8 cellular contexts compared by ENCODE assay signal in genomic region chr12:46387697-46388096, GRCh38. TPM values are rescaled to one million over a fixed set of nuclear protein-coding genes. Genes with fewer than 3 reads are reported as not detected.
DNase-seq lines count a peak whose midpoint lies in the region; ATAC-seq, FAIRE-seq and TF ChIP-seq lines count a peak whose summit lies in the region.

No MANE protein-coding gene starts in this region.

- no peak for FAIRE-seq in GM12878 (lab: Jason Lieb, UNC)

- H3K27ac ChIP-seq in GM12878 (ENCODE audit: control insufficient read depth, insufficient read depth) (peak overlapping the region; percentile 89), prostate gland (peak overlapping the region; percentile 33 to 74)

- H3K9ac ChIP-seq in GM12878 (ENCODE audit: control insufficient read depth, insufficient read depth, low read length): peak overlapping the region; percentile 24; the same call in 1 of the 2 replicates

- H2AFZ ChIP-seq in GM12878 (ENCODE audit: control insufficient read depth, low read depth, low read length): peak overlapping the region; percentile 11

- no peaks in the 10 kb centered on the region for H4K20me1 ChIP-seq in GM12878 (ENCODE audit: control insufficient read depth, insufficient read depth)

- RAD21 ChIA-PET in GM12878 (lab: Charles Lee; ENCODE audit: unreplicated experiment): interaction anchor here (0.8 to 3.9 kb wide), 14 partner anchors 11 to 263 kb away, joined by 3 to 25 read pairs (median 5); partner anchors contain the start of gene SLC38A2

- in situ Hi-C loops in GM12878 (cut with MboI): loop anchor here (10.0 kb wide), 1 partner anchor 403 kb away; no protein-coding TSS in a partner anchor

- TF ChIP-seq POLR2A in GM12878 (IDR thresholded peaks at IDR 0.05; ENCODE audit: low read depth, low read length) (no peak), prostate gland (IDR thresholded peaks at IDR 0.05) (no peak)

- under 1% methylated on average over 7 of the region's 7 CpGs for WGBS in GM12878 (ENCODE audit: insufficient coverage, insufficient replicate concordance, low lambda C conversion rate, missing lambda C conversion rate)
- WGBS in prostate gland: 94% methylated on average over 7 of the region's 7 CpGs

- DNase-seq in Daoy (ENCODE audit: low read depth): peak; percentile 57
- DNase-seq in GM12878 (ENCODE audit: low read depth, low spot score): no peak
- DNase-seq in prostate gland (ENCODE audit: low spot score): no peak
- no peak for DNase-seq in NCI-H146 (lab: John Stamatoyannopoulos, UW)
- DNase-seq in germinal center (ENCODE audit: low spot score): no peak
- DNase-seq in NCI-H524 treated with DMSO at 0.1 percent for 48 hours (lab: John Stamatoyannopoulos, UW): no peak

- SMC1A ChIA-PET in GM12878 (lab: Charles Lee; ENCODE audit: uncharacterized antibody, unreplicated experiment): interaction anchor here (0.6 to 4.0 kb wide), 21 partner anchors 11 to 286 kb away, joined by 3 to 30 read pairs (median 4); partner anchors contain the start of gene SLC38A1

- POLR2A ChIA-PET in GM12878 (lab: Charles Lee): interaction anchor here (0.6 to 2.6 kb wide), 13 partner anchors 8 to 211 kb away, joined by 3 to 12 read pairs (median 3); no protein-coding TSS in a partner anchor

- no peak for TF ChIP-seq RAD21 in GM12878 (IDR thresholded peaks at IDR 0.05; ENCODE audit: insufficient read depth, low read depth, low read length)

- intact Hi-C loops in GM12878 (cut with micrococcal nuclease; ENCODE audit: unreplicated experiment): loop anchor here (1.0 to 5.0 kb wide), 5 partner anchors 86 to 395 kb away; partner anchors contain the start of genes SCAF11 and SLC38A1
- intact Hi-C loops in prostate gland (cut with DNase I): loop anchor here (2.0 kb wide), 1 partner anchor 169 kb away; no protein-coding TSS in a partner anchor

- no peak for TF ChIP-seq CTCF in GM12878 (IDR thresholded peaks at IDR 0.05 in 2 of 3, conservative IDR thresholded peaks at IDR 0.05 in 1 of 3; ENCODE audit: control insufficient read depth in 2 of 3, extremely low read depth in 1 of 3, insufficient read depth in 1 of 3, low read depth in 3 of 3, low read length in 3 of 3)
- no peak for TF ChIP-seq CTCF in prostate gland (IDR thresholded peaks at IDR 0.05)

- ATAC-seq in HG02610 (IDR thresholded peaks at IDR 0.05; ENCODE audit: unreplicated experiment): peak; percentile 23
- peak; percentile 37 for ATAC-seq in GM12878
- ATAC-seq in HG03457 (IDR thresholded peaks at IDR 0.05; ENCODE audit: unreplicated experiment): no peak

- H3K4me3 ChIP-seq in GM12878 (peak overlapping the region; percentile 49), prostate gland (no peak overlapping the region)

- peak overlapping the region; percentile 99 for H3K4me2 ChIP-seq in GM12878 (ENCODE audit: control insufficient read depth, insufficient read depth)

- H3K4me1 ChIP-seq in GM12878 (ENCODE audit: control insufficient read depth, insufficient read depth, low read length): peaks cover 50% of the 10 kb centered on the region
- peaks cover 5% of the 10 kb centered on the region for H3K4me1 ChIP-seq in prostate gland (replicated peaks)

- BruUV-seq in GM12878 (replicated peaks; lab: Mats Ljungman, UMichigan): no TSS peak

- peaks cover 47% of the 10 kb centered on the region for H3K79me2 ChIP-seq in GM12878 (ENCODE audit: control insufficient read depth, insufficient read depth, low read length)

- TF ChIP-seq EP300 in GM12878 (IDR thresholded peaks at IDR 0.05; ENCODE audit: borderline replicate concordance in 1 of 2, control insufficient read depth in 1 of 2, low read depth in 2 of 2, low read length in 2 of 2): no peak

- no peaks in the 10 kb centered on the region for H3K9me3 ChIP-seq in GM12878 (replicated peaks; ENCODE audit: control insufficient read depth, insufficient read depth, low read length)
- no peaks in the 10 kb centered on the region for H3K9me3 ChIP-seq in prostate gland

- H3K36me3 ChIP-seq in GM12878 (ENCODE audit: control insufficient read depth in 2 of 2, insufficient read depth in 2 of 2, low read length in 1 of 2) (0 out of 4 replicates have a peak, but pooled peaks cover 0 to 3% of the 10 kb centered on the region in 2 experiments), prostate gland (no peaks in the 10 kb centered on the region)

- H3K27me3 ChIP-seq in GM12878 (replicated peaks in 1 of 2; ENCODE audit: control insufficient read depth in 2 of 2, insufficient read depth in 2 of 2, low read length in 1 of 2) (no peaks in the 10 kb centered on the region), prostate gland (replicated peaks; ENCODE audit: insufficient read depth) (no peaks in the 10 kb centered on the region)

- CTCF ChIA-PET in GM12878 (lab: Yijun Ruan, JAX): interaction anchor here (0.5 to 2.3 kb wide), 6 partner anchors 16 to 289 kb away, joined by 3 to 9 read pairs (median 4); no protein-coding TSS in a partner anchor

TF ChIP-seq in GM12878, 131 proteins besides CTCF, POLR2A, EP300 and RAD21 (continues in another document):
- peak; percentile 71 for TF ChIP-seq RUNX3 (IDR thresholded peaks at IDR 0.05; ENCODE audit: low read length)
- peak in 1 of 2 experiments; percentile 14; a peak in 1 of 4 replicates for TF ChIP-seq BHLHE40 (IDR thresholded peaks at IDR 0.05; ENCODE audit: borderline replicate concordance in 1 of 2, low read depth in 2 of 2, low read length in 1 of 2)
- peak; percentile 59; the same call in 1 of the 2 replicates for TF ChIP-seq CBFB (IDR thresholded peaks at IDR 0.05; ENCODE audit: low read depth)
- TF ChIP-seq BCL11A (IDR thresholded peaks at IDR 0.05; ENCODE audit: low read depth, low read length): no peak
- TF ChIP-seq PAX5 (IDR thresholded peaks at IDR 0.05; ENCODE audit: borderline replicate concordance, low read depth, low read length): 0 out of 2 replicates have a peak, but pooled peaks have one; percentile 33
- peak; percentile 56; the same call in 1 of the 2 replicates for TF ChIP-seq IRF4 (IDR thresholded peaks at IDR 0.05; ENCODE audit: low read depth, low read length)
- TF ChIP-seq EED (IDR thresholded peaks at IDR 0.05; ENCODE audit: low read depth): 0 out of 2 replicates have a peak, but pooled peaks have one; percentile 19
- no peak for TF ChIP-seq ZBTB11 (CRISPR knock-in tag; IDR thresholded peaks at IDR 0.05)
- TF ChIP-seq BMI1 (IDR thresholded peaks at IDR 0.05; ENCODE audit: borderline replicate concordance): no peak
- no peak for TF ChIP-seq RFX5 (IDR thresholded peaks at IDR 0.05; ENCODE audit: low read depth, low read length)
- 0 out of 2 replicates have a peak, but pooled peaks have one; percentile 24 for TF ChIP-seq NR2F1 (conservative IDR thresholded peaks at IDR 0.05)

RNA-seq across cellular contexts. Expression of gene SLC38A2, which starts 15.1 kb away (rescaled TPM):
- total RNA-seq in Daoy (2014; rRNA removed; shearing (Covaris generic)): 361 and 424 TPM in 2 replicates
- 920 and 952 TPM in 2 replicates for total RNA-seq in GM12878 (2013; cell fraction: nucleolus; rRNA removed)
- 117 and 156 TPM in 2 replicates for total RNA-seq in GM12878 (2014; rRNA removed)
- total RNA-seq in GM12878 (2014; rRNA removed; fragmentation: Illumina TruSeq; extraction: Trizol): 109 and 111 TPM in 2 replicates
- 112 and 118 TPM in 2 replicates for total RNA-seq in GM12878 (2021)
- 21.8 TPM for polyA plus RNA-seq in GM12878 (2011; ENCODE audit: low read depth)
- 103 and 142 TPM in 2 replicates for polyA plus RNA-seq in GM12878 (2011; rRNA removed)
- 39.8 and 59.5 TPM in 2 replicates for polyA plus RNA-seq in GM12878 (2011; cell fraction: cytosol; rRNA removed)
- 187 and 191 TPM in 2 replicates for polyA plus RNA-seq in GM12878 (2011; cell fraction: nucleus; rRNA removed)
- polyA plus RNA-seq in GM12878 (2012): 37.4 and 49.1 TPM in 2 replicates
- 84.2 and 115 TPM in 2 replicates for polyA plus RNA-seq in GM12878 (2014; fragmentation: Illumina TruSeq; extraction: Trizol)
- 10 to 100 TPM; 36.2 to 47.3 TPM for polyA plus RNA-seq in GM12878 (2014; fragmentation: Nextera tagmentation; extraction: Ambion mirVana)
- polyA plus RNA-seq in GM12878 (2014; rRNA removed): 48.4 and 61.8 TPM in 2 replicates
- polyA plus RNA-seq in GM12878 (2016; fragmentation: Nextera tagmentation; extraction: Ambion mirVana): 10 to 100 TPM; 69.2 to 75.3 TPM
- 84.7 and 105 TPM in 2 replicates for polyA minus RNA-seq in GM12878 (2011; rRNA and poly(A)+ RNA removed)
- 40.1 and 47.0 TPM in 2 replicates for polyA minus RNA-seq in GM12878 (2011; cell fraction: cytosol; rRNA and poly(A)+ RNA removed)
- 239 and 256 TPM in 2 replicates for polyA minus RNA-seq in GM12878 (2011; cell fraction: nucleus; rRNA and poly(A)+ RNA removed)
- 100 to 1,000 TPM; 116 to 264 TPM for total RNA-seq in prostate gland
